ENCODE assay signal across 2 cellular contexts in the genomic region with DNA sequence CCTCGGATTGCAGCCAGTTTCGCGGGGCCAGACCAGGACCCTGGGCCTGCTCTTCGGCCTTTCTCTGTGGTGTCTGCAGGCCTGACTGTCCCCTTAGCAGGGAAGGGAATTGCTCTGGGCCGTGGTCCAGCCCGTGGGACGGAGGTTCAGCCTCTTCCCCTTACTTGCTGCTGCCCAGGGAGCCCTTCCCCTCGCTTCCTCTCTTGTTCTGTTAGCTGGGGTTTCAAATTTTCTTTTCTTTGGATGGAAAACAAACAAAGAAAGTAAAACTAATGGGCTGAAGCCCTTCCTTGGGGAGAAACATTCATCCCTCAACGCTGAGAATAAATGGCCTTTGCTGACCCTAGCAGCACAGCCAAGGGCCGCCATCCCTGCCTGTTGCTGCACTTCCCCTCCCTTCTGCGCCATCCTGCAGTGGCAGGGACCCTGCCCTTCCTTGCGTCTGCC.
TF ChIP-seq lines count a peak whose summit lies in the region.

No MANE protein-coding gene starts in this region.

TF ChIP-seq in SK-N-SH, 30 proteins besides CTCF, POLR2A, EP300 and RAD21 (continued from another document):
- TF ChIP-seq, protein P1, sequence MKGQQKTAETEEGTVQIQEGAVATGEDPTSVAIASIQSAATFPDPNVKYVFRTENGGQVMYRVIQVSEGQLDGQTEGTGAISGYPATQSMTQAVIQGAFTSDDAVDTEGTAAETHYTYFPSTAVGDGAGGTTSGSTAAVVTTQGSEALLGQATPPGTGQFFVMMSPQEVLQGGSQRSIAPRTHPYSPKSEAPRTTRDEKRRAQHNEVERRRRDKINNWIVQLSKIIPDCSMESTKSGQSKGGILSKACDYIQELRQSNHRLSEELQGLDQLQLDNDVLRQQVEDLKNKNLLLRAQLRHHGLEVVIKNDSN (IDR thresholded peaks at IDR 0.05; ENCODE audit: borderline replicate concordance, low read depth), result no peak
- TF ChIP-seq TEAD4 (IDR thresholded peaks at IDR 0.05; ENCODE audit: borderline replicate concordance, insufficient read depth), result no peak
- no peak for TF ChIP-seq YY1 (IDR thresholded peaks at IDR 0.05; ENCODE audit: low read depth)

TF ChIP-seq in SK-N-SH treated with all-trans-retinoic acid at 6 μM for 48 hours, 23 proteins besides CTCF, POLR2A, EP300 and RAD21 (continued from another document):
- TF ChIP-seq, protein P2, sequence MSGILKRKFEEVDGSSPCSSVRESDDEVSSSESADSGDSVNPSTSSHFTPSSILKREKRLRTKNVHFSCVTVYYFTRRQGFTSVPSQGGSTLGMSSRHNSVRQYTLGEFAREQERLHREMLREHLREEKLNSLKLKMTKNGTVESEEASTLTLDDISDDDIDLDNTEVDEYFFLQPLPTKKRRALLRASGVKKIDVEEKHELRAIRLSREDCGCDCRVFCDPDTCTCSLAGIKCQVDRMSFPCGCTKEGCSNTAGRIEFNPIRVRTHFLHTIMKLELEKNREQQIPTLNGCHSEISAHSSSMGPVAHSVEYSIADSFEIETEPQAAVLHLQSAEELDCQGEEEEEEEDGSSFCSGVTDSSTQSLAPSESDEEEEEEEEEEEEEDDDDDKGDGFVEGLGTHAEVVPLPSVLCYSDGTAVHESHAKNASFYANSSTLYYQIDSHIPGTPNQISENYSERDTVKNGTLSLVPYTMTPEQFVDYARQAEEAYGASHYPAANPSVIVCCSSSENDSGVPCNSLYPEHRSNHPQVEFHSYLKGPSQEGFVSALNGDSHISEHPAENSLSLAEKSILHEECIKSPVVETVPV (CRISPR knock-in tag; IDR thresholded peaks at IDR 0.05), result no peak
- TF ChIP-seq BACH2 (CRISPR knock-in tag; IDR thresholded peaks at IDR 0.05; ENCODE audit: borderline replicate concordance) (no peak), ZFP3 (CRISPR knock-in tag; IDR thresholded peaks at IDR 0.05) (no peak), CSDC2 (CRISPR knock-in tag; IDR thresholded peaks at IDR 0.05) (no peak), ZNF8 (CRISPR knock-in tag; IDR thresholded peaks at IDR 0.05) (no peak), OSR1 (CRISPR knock-in tag; IDR thresholded peaks at IDR 0.05) (no peak), ISL1 (CRISPR knock-in tag; IDR thresholded peaks at IDR 0.05) (no peak), SNAI2 (CRISPR knock-in tag; IDR thresholded peaks at IDR 0.05) (no peak), PPARA (CRISPR knock-in tag; IDR thresholded peaks at IDR 0.05; ENCODE audit: borderline replicate concordance) (no peak), ZNF565 (CRISPR knock-in tag; conservative IDR thresholded peaks at IDR 0.05; ENCODE audit: low read depth) (no peak), GLIS3 (CRISPR knock-in tag; IDR thresholded peaks at IDR 0.05) (no peak), TCF4 (CRISPR knock-in tag; IDR thresholded peaks at IDR 0.05; ENCODE audit: borderline replicate concordance) (no peak)
- TF ChIP-seq, protein P3, sequence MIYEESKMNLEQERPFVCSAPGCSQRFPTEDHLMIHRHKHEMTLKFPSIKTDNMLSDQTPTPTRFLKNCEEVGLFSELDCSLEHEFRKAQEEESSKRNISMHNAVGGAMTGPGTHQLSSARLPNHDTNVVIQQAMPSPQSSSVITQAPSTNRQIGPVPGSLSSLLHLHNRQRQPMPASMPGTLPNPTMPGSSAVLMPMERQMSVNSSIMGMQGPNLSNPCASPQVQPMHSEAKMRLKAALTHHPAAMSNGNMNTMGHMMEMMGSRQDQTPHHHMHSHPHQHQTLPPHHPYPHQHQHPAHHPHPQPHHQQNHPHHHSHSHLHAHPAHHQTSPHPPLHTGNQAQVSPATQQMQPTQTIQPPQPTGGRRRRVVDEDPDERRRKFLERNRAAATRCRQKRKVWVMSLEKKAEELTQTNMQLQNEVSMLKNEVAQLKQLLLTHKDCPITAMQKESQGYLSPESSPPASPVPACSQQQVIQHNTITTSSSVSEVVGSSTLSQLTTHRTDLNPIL (CRISPR knock-in tag; IDR thresholded peaks at IDR 0.05; ENCODE audit: low read depth), result no peak
